Comparison of ENCODE assay signal across 16 cellular contexts in genomic region chr6:170189236-170189635, GRCh38.
"Had no signal": no experiment of that assay in that cellular context is flagged by ENCODE, and none has a peak within 500 bp of the region (broad histone marks: within the 10 kb centered on the region; RNA-seq: fewer than 3 reads in every experiment).

No MANE protein-coding gene starts in this region.

- H3K9me3 ChIP-seq: gastrocnemius medialis, pancreas, thoracic aorta had no signal

- H3K4me3 ChIP-seq: cardiac muscle cell, gastrocnemius medialis, left lung, neural progenitor cell, pancreas, spleen, thoracic aorta had no signal

- H3K27me3 ChIP-seq: cardiac muscle cell, neural progenitor cell, pancreas had no signal

- ATAC-seq: left lung; pancreas; stimulated activated naive B cell treated with anti-CD40 and anti-IgM and Interleukin-4, amounts not matched to agents 10 μg/mL and 1 μg/mL and 100 μg/mL, for 72 hours had no signal

- DNase-seq: activated CD4-positive, alpha-beta T cell treated with anti-CD3 and anti-CD28 coated beads for 48 hours; activated CD4-positive, CD25-positive, alpha-beta regulatory T cell; activated naive CD8-positive, alpha-beta T cell treated with anti-CD3 and anti-CD28 coated beads, Interleukin-2, amount 10 ng/mL, durations not matched to agents 7 days and 5 days; amygdala; erythroblast; mammary epithelial cell; stimulated activated CD4-positive, alpha-beta T cell treated with anti-CD3 and anti-CD28 coated beads, Interleukin-4, amount 100 ng/mL, for 4 hours; stimulated activated naive B cell treated with anti-CD40 and anti-IgM and Interleukin-4, amounts not matched to agents 10 μg/mL and 1 μg/mL and 100 μg/mL, for 72 hours; T1000 had no signal

- H3K36me3 Mint-ChIP-seq: activated naive CD8-positive, alpha-beta T cell treated with anti-CD3 and anti-CD28 coated beads, Interleukin-2, amount 10 ng/mL, durations not matched to agents 7 days and 5 days; neural progenitor cell had no signal

- H3K4me3 Mint-ChIP-seq: activated naive CD8-positive, alpha-beta T cell treated with anti-CD3 and anti-CD28 coated beads, Interleukin-2, amount 10 ng/mL, durations not matched to agents 7 days and 5 days; neural progenitor cell; stimulated activated naive B cell treated with anti-CD40 and anti-IgM and Interleukin-4, amounts not matched to agents 10 μg/mL and 1 μg/mL and 100 μg/mL, for 72 hours had no signal

- H3K27ac Mint-ChIP-seq: activated naive CD8-positive, alpha-beta T cell treated with anti-CD3 and anti-CD28 coated beads, Interleukin-2, amount 10 ng/mL, durations not matched to agents 7 days and 5 days; stimulated activated naive B cell treated with anti-CD40 and anti-IgM and Interleukin-4, amounts not matched to agents 10 μg/mL and 1 μg/mL and 100 μg/mL, for 72 hours had no signal

- H3K4me1 Mint-ChIP-seq: activated naive CD8-positive, alpha-beta T cell treated with anti-CD3 and anti-CD28 coated beads, Interleukin-2, amount 10 ng/mL, durations not matched to agents 7 days and 5 days; neural progenitor cell; stimulated activated naive B cell treated with anti-CD40 and anti-IgM and Interleukin-4, amounts not matched to agents 10 μg/mL and 1 μg/mL and 100 μg/mL, for 72 hours had no signal

- H3K27ac ChIP-seq: cardiac muscle cell, left lung, neural progenitor cell, pancreas, spleen, thoracic aorta had no signal

- H3K4me1 ChIP-seq: left lung, pancreas, spleen had no signal

- H3K36me3 ChIP-seq: cardiac muscle cell, gastrocnemius medialis, left lung, neural progenitor cell, pancreas, spleen, thoracic aorta had no signal
